1 cellular context compared by ENCODE assay signal in genomic region chr1:156661932-156662587, GRCh38.
TF ChIP-seq lines count a peak whose summit lies in the region.

No MANE protein-coding gene starts in this region.

TF ChIP-seq in K562, 482 proteins besides CTCF, POLR2A, EP300 and RAD21 (continued from another document):
- TF ChIP-seq NR4A1 (CRISPR knock-in tag; IDR thresholded peaks at IDR 0.05) (peak; percentile 31; the same call in 1 of the 2 replicates), NR4A1 (tag; IDR thresholded peaks at IDR 0.05) (no peak), NCOA1 (IDR thresholded peaks at IDR 0.05; ENCODE audit: low read depth) (no peak), SRF (CRISPR knock-in tag; IDR thresholded peaks at IDR 0.05) (0 out of 4 replicates have a peak, but pooled peaks of 1 of the 2 experiments have one; percentile 38), ZSCAN32 (CRISPR knock-in tag; IDR thresholded peaks at IDR 0.05) (0 out of 2 replicates have a peak, but pooled peaks have one; percentile 14), PURB (CRISPR knock-in tag; IDR thresholded peaks at IDR 0.05; ENCODE audit: low read depth) (no peak), SMAD4 (CRISPR knock-in tag; conservative IDR thresholded peaks at IDR 0.05) (0 out of 2 replicates have a peak, but pooled peaks have one; percentile 20), NUFIP1 (IDR thresholded peaks at IDR 0.05; ENCODE audit: partially characterized antibody) (no peak), ZNF354B (CRISPR knock-in tag; IDR thresholded peaks at IDR 0.05) (no peak), ZNF644 (tag; IDR thresholded peaks at IDR 0.05; ENCODE audit: low read depth) (peak; percentile 43; the same call in 1 of the 2 replicates), SMAD1 (IDR thresholded peaks at IDR 0.05; ENCODE audit: low read depth, low read length, partially characterized antibody) (no peak), ZNF668 (CRISPR knock-in tag; IDR thresholded peaks at IDR 0.05) (no peak), MXD1 (CRISPR knock-in tag; IDR thresholded peaks at IDR 0.05; ENCODE audit: borderline replicate concordance, poor library complexity, severe bottlenecking) (no peak), UBTF (IDR thresholded peaks at IDR 0.05; ENCODE audit: borderline replicate concordance in 1 of 2, low read depth in 2 of 2, low read length in 2 of 2) (0 out of 4 replicates have a peak, but pooled peaks of 1 of the 2 experiments have one; percentile 16)
- TF ChIP-seq, protein P1, sequence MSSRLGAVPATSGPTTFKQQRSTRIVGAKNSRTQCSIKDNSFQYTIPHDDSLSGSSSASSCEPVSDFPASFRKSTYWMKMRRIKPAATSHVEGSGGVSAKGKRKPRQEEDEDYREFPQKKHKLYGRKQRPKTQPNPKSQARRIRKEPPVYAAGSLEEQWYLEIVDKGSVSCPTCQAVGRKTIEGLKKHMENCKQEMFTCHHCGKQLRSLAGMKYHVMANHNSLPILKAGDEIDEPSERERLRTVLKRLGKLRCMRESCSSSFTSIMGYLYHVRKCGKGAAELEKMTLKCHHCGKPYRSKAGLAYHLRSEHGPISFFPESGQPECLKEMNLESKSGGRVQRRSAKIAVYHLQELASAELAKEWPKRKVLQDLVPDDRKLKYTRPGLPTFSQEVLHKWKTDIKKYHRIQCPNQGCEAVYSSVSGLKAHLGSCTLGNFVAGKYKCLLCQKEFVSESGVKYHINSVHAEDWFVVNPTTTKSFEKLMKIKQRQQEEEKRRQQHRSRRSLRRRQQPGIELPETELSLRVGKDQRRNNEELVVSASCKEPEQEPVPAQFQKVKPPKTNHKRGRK (tag; IDR thresholded peaks at IDR 0.05): peak; percentile 63; the same call in 1 of the 2 replicates
